ENCODE assay signal across 13 cellular contexts in the genomic region with DNA sequence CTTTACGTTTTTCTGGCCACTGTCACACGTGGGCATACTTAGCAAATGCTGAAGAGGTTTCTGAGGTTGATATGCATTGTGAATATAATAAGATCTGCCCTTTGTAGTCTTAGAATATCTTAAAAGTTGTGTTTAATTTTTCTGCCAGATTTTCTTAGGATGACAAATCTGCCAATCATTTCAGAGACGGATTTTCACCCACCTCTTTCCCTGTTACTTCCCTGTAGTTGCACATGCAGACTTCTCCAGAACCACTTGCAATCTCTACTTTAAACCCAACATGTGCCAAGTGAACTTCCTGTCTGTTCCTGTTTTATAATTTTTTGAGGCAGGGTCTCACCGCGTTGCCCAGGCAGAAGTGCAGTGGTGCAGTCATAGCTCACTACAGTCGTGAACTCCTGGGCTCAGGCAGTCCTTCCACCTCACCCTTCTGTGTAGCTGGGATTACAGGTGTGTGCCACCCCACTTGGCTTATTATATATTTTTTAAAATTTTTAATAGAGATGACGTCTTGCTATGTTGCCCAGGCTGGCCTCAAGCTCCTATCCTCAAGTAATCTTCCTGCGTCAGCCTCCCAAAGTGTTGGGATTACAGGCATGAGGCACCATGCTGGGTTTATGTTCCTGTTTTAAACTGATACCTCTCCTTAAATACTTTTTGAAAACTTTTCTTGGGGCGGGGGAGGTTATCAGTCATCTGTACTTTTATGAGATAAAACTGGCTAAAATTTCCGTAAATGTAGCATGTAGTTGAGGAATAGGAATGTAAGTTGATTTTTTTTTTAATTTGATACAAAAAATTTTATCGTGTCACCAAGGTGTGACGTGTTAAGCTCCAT. TPM values are rescaled to one million over a fixed set of nuclear protein-coding genes. Genes with fewer than 3 reads are reported as not detected.
DNase-seq lines count a peak whose midpoint lies in the region; TF ChIP-seq lines count a peak whose summit lies in the region.
"Had no signal": no experiment of that assay in that cellular context is flagged by ENCODE, and none has a peak within 500 bp of the region (broad histone marks: within the 10 kb centered on the region; RNA-seq: fewer than 3 reads in every experiment).

No MANE protein-coding gene starts in this region.

- no peak for DNase-seq in activated naive CD4-positive, alpha-beta T cell treated with anti-CD3 and anti-CD28 coated beads, Interleukin-2, amount 50 U/mL, for 16 hours
- no peak for DNase-seq in activated T-helper 2 cell treated with anti-CD3 and anti-CD28 coated beads, Interferon-gamma antibody, Interleukin-2, Interleukin-4, amounts not matched to agents 10 μg/mL and 5 μg/mL and 100 μg/mL, durations not matched to agents 14 hours and 24 hours and 36 hours (ENCODE audit: low spot score)
- DNase-seq in mesothelial cell of epicardium (ENCODE audit: low spot score in 2 of 2, unreplicated experiment in 2 of 2) (no peak), vagina (ENCODE audit: extremely low spot score in 2 of 2) (no peak), NCI-H1417 treated with DMSO at 0.1 percent for 48 hours (lab: John Stamatoyannopoulos, UW) (no peak), HCEC 1CT (no peak), MM.1S (no peak)
- DNase-seq: activated effector memory CD4-positive, alpha-beta T cell treated with Interleukin-2 at 50 U/mL for 16 hours; MV-4-11; upper lobe of left lung had no signal

- H3K4me1 ChIP-seq in vagina, result peaks cover 65% of the 10 kb centered on the region
- peaks cover 30% of the 10 kb centered on the region for H3K4me1 ChIP-seq in MM.1S (ENCODE audit: low read length)

- H2AFZ ChIP-seq in MM.1S (ENCODE audit: low read length), result no peak overlapping the region

- no peaks in the 10 kb centered on the region for H3K27me3 Mint-ChIP-seq in activated naive CD4-positive, alpha-beta T cell treated with anti-CD3 and anti-CD28 coated beads, Interleukin-2, amount 50 U/mL, for 24 hours
- peaks cover 7% of the 10 kb centered on the region for H3K27me3 Mint-ChIP-seq in activated T-helper 2 cell treated with anti-CD3 and anti-CD28 coated beads, Interferon-gamma antibody, Interleukin-2, Interleukin-4, amounts not matched to agents 10 μg/mL and 5 μg/mL and 100 μg/mL, durations not matched to agents 14 hours and 24 hours and 36 hours (ENCODE audit: low read depth)
- H3K27me3 Mint-ChIP-seq in mesothelial cell of epicardium (ENCODE audit: low read depth), result peaks cover 8% of the 10 kb centered on the region

- H4K20me1 ChIP-seq in MM.1S (ENCODE audit: insufficient read depth, low read length), result no peaks in the 10 kb centered on the region

- H3K4me1 Mint-ChIP-seq in activated naive CD4-positive, alpha-beta T cell treated with anti-CD3 and anti-CD28 coated beads, Interleukin-2, amount 50 U/mL, for 24 hours, result peaks cover 71% of the 10 kb centered on the region
- H3K4me1 Mint-ChIP-seq in activated T-helper 2 cell treated with anti-CD3 and anti-CD28 coated beads, Interferon-gamma antibody, Interleukin-2, Interleukin-4, amounts not matched to agents 10 μg/mL and 5 μg/mL and 100 μg/mL, durations not matched to agents 14 hours and 24 hours and 36 hours (ENCODE audit: low read depth), result peaks cover 57% of the 10 kb centered on the region
- peaks cover 43% of the 10 kb centered on the region for H3K4me1 Mint-ChIP-seq in mesothelial cell of epicardium

- H3K27ac Mint-ChIP-seq in activated naive CD4-positive, alpha-beta T cell treated with anti-CD3 and anti-CD28 coated beads, Interleukin-2, amount 50 U/mL, for 24 hours, result peak overlapping the region; percentile 30
- peak overlapping the region; percentile 39 for H3K27ac Mint-ChIP-seq in activated T-helper 2 cell treated with anti-CD3 and anti-CD28 coated beads, Interferon-gamma antibody, Interleukin-2, Interleukin-4, amounts not matched to agents 10 μg/mL and 5 μg/mL and 100 μg/mL, durations not matched to agents 14 hours and 24 hours and 36 hours
- H3K27ac Mint-ChIP-seq in mesothelial cell of epicardium, result no peak overlapping the region

- H3K27me3 ChIP-seq in vagina, result no peaks in the 10 kb centered on the region
- H3K27me3 ChIP-seq in MM.1S (replicated peaks; ENCODE audit: insufficient read depth, low read length), result no peaks in the 10 kb centered on the region
- H3K27me3 ChIP-seq: left lung, upper lobe of left lung had no signal

- peak overlapping the region; percentile 58 for H3K4me3 Mint-ChIP-seq in activated naive CD4-positive, alpha-beta T cell treated with anti-CD3 and anti-CD28 coated beads, Interleukin-2, amount 50 U/mL, for 24 hours
- peak overlapping the region; percentile 95 for H3K4me3 Mint-ChIP-seq in activated T-helper 2 cell treated with anti-CD3 and anti-CD28 coated beads, Interferon-gamma antibody, Interleukin-2, Interleukin-4, amounts not matched to agents 10 μg/mL and 5 μg/mL and 100 μg/mL, durations not matched to agents 14 hours and 24 hours and 36 hours (ENCODE audit: low read depth)
- peak overlapping the region; percentile 86 for H3K4me3 Mint-ChIP-seq in mesothelial cell of epicardium

- peaks cover 19% of the 10 kb centered on the region for H3F3A ChIP-seq in MM.1S (ENCODE audit: insufficient read depth, low read length)

- no peaks in the 10 kb centered on the region for H3K9me2 ChIP-seq in MM.1S (replicated peaks; ENCODE audit: insufficient read depth, low read length)

- TF ChIP-seq POLR2A in vagina (IDR thresholded peaks at IDR 0.05), result no peak

- peaks cover 2% of the 10 kb centered on the region for H3K36me3 Mint-ChIP-seq in activated naive CD4-positive, alpha-beta T cell treated with anti-CD3 and anti-CD28 coated beads, Interleukin-2, amount 50 U/mL, for 24 hours
- H3K36me3 Mint-ChIP-seq in activated T-helper 2 cell treated with anti-CD3 and anti-CD28 coated beads, Interferon-gamma antibody, Interleukin-2, Interleukin-4, amounts not matched to agents 10 μg/mL and 5 μg/mL and 100 μg/mL, durations not matched to agents 14 hours and 24 hours and 36 hours (ENCODE audit: low read depth), result peaks cover 26% of the 10 kb centered on the region
- no peaks in the 10 kb centered on the region for H3K36me3 Mint-ChIP-seq in mesothelial cell of epicardium

- H3K9ac ChIP-seq in MM.1S (ENCODE audit: low read length), result no peak overlapping the region

- H3K9me3 ChIP-seq in vagina (no peaks in the 10 kb centered on the region), MM.1S (replicated peaks; ENCODE audit: insufficient read depth, low read length) (no peaks in the 10 kb centered on the region)
- H3K9me3 ChIP-seq: left lung, upper lobe of left lung had no signal

- intact Hi-C loops in activated T-helper 2 cell treated with anti-CD3 and anti-CD28 coated beads, Interferon-gamma antibody, Interleukin-2, Interleukin-4, amounts not matched to agents 10 μg/mL and 5 μg/mL and 100 μg/mL, durations not matched to agents 14 hours and 24 hours and 36 hours (cut with micrococcal nuclease), result no loop called here
- intact Hi-C loops in vagina (cut with DNase I), result no loop called here

- peaks cover 71% of the 10 kb centered on the region for H3K79me2 ChIP-seq in MM.1S (ENCODE audit: low read length)

- no peaks in the 10 kb centered on the region for H3K9me3 Mint-ChIP-seq in activated naive CD4-positive, alpha-beta T cell treated with anti-CD3 and anti-CD28 coated beads, Interleukin-2, amount 50 U/mL, for 24 hours
- H3K9me3 Mint-ChIP-seq in activated T-helper 2 cell treated with anti-CD3 and anti-CD28 coated beads, Interferon-gamma antibody, Interleukin-2, Interleukin-4, amounts not matched to agents 10 μg/mL and 5 μg/mL and 100 μg/mL, durations not matched to agents 14 hours and 24 hours and 36 hours, result no peaks in the 10 kb centered on the region
- no peaks in the 10 kb centered on the region for H3K9me3 Mint-ChIP-seq in mesothelial cell of epicardium

- H3K4me3 ChIP-seq in vagina, result no peak overlapping the region
- no peak overlapping the region for H3K4me3 ChIP-seq in MM.1S (ENCODE audit: low read length)

- no peak overlapping the region for H3K4me2 ChIP-seq in MM.1S (ENCODE audit: low read depth, low read length)

- H3K36me3 ChIP-seq in vagina (no peaks in the 10 kb centered on the region), MM.1S (replicated peaks; ENCODE audit: insufficient read depth, low read length) (no peaks in the 10 kb centered on the region)
- H3K36me3 ChIP-seq: left lung, upper lobe of left lung had no signal

- no peak for TF ChIP-seq CTCF in mesothelial cell of epicardium (IDR thresholded peaks at IDR 0.05; ENCODE audit: unreplicated experiment)
- no peak for TF ChIP-seq CTCF in vagina (IDR thresholded peaks at IDR 0.05)
- no peak for TF ChIP-seq CTCF in MM.1S (IDR thresholded peaks at IDR 0.05; ENCODE audit: low read length)

- peak overlapping the region; percentile 93 for H3K27ac ChIP-seq in vagina
- no peak overlapping the region; the same call in 1 of the 2 replicates for H3K27ac ChIP-seq in MM.1S (ENCODE audit: low read length)
- H3K27ac ChIP-seq: HL-60, left lung had no signal

RNA-seq across cellular contexts. Expression of a gene that starts 2.7 kb away (rescaled TPM):
- 75.0 and 82.4 TPM in 2 replicates for total RNA-seq in activated T-helper 2 cell treated with anti-CD3 and anti-CD28 coated beads, Interferon-gamma antibody, Interleukin-2, Interleukin-4, amounts not matched to agents 10 μg/mL and 5 μg/mL and 100 μg/mL, durations not matched to agents 14 hours and 24 hours and 36 hours
- 107 to 112 TPM (median 111 TPM) in 3 replicates for total RNA-seq in mesothelial cell of epicardium
- total RNA-seq in vagina, result 73.4 TPM
